Comparison of ENCODE assay signal across 39 cellular contexts in the genomic region with DNA sequence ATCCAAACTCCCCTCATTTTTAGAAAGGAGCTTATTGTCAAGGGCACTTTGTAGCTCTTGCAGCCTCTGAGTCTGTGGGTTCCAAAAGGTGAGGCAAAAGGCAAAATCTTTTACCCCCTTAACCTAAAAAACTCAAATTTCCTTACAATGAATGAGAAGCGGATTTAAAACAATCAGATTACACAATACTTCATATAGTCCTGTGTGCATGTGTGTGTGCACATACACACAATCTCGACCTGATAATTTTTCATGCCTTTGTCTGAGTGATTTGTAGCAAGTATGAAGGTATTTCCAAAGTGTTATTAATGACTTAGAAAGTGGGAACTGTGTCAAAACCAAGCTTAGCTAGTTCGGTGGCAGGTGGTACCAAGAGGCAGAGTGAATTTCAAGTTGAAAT. TPM values are rescaled to one million over a fixed set of nuclear protein-coding genes. Genes with fewer than 3 reads are reported as not detected.
"Had no signal": no experiment of that assay in that cellular context is flagged by ENCODE, and none has a peak within 500 bp of the region (broad histone marks: within the 10 kb centered on the region; RNA-seq: fewer than 3 reads in every experiment).

No MANE protein-coding gene starts in this region.

- H3K36me3 ChIP-seq: MG63 had no signal

- H3K9me3 ChIP-seq: MG63 had no signal

- DNase-seq: Kasumi-1, MG63, MM.1S, MV-4-11, NCI-H1048, NCI-H1092, NCI-H1092 treated with DMSO at 0.1 percent for 48 hours, NCI-H1105, NCI-H1105 treated with DMSO at 0.1 percent for 48 hours, NCI-H1417, NCI-H1417 treated with DMSO at 0.1 percent for 48 hours, NCI-H1436, NCI-H1436 treated with DMSO at 0.1 percent for 48 hours, NCI-H146, NCI-H1694, NCI-H1694 treated with DMSO at 0.1 percent for 48 hours, NCI-H187, NCI-H187 treated with DMSO at 0.1 percent for 48 hours, NCI-H1930, NCI-H2029, NCI-H2029 treated with DMSO at 0.1 percent for 48 hours, NCI-H2081, NCI-H2081 treated with DMSO at 0.1 percent for 48 hours, NCI-H2107, NCI-H2171, NCI-H2171 treated with DMSO at 0.1 percent for 48 hours, NCI-H2227 treated with DMSO at 0.1 percent for 48 hours, NCI-H226, NCI-H345, NCI-H446, NCI-H446 treated with DMSO at 0.1 percent for 48 hours, NCI-H510A, NCI-H510A treated with DMSO at 0.1 percent for 48 hours, NCI-H524, NCI-H524 treated with DMSO at 0.1 percent for 48 hours had no signal

- H3K27me3 ChIP-seq: MG63 had no signal

- H3K4me3 ChIP-seq: MG63 had no signal

RNA-seq across cellular contexts. Expression of gene GRIK1, which starts 42.9 kb away (rescaled TPM):
- total RNA-seq: LHCN-M2, M059J, MCF 10A, NCI-H460 had no signal
